In the genomic region with DNA sequence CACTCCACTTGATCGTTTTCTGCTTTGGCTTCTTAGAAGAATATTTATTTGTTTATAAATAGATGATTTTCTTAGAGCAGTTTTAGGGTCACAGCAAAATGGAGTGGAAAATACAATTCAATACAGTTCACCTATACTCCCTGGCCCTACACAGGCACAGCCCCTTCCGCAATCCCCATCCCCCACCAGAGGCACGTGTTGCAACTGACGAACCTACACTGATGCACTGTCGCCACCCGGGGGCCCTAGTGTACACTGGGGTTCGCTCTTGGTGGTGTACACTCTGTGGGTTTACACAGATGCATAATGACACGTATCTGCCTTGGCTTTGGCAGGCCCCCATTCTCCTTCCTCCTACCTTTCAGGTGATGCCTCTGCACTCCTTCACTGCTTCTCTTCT, we compare ENCODE assay signal across 15 cellular contexts. TPM values are rescaled to one million over a fixed set of nuclear protein-coding genes. Genes with fewer than 3 reads are reported as not detected.
DNase-seq lines count a peak whose midpoint lies in the region; ATAC-seq, FAIRE-seq and TF ChIP-seq lines count a peak whose summit lies in the region.
"Had no signal": no experiment of that assay in that cellular context is flagged by ENCODE, and none has a peak within 500 bp of the region (broad histone marks: within the 10 kb centered on the region; RNA-seq: fewer than 3 reads in every experiment).

No MANE protein-coding gene starts in this region.

- H3K9me1 ChIP-seq in K562 (ENCODE audit: control insufficient read depth, insufficient read depth, low read length), result no peaks in the 10 kb centered on the region

- H3K36me3 Mint-ChIP-seq in activated CD8-positive, alpha-beta T cell treated with anti-CD3 and anti-CD28 coated beads for 36 hours (ENCODE audit: low read depth), result peaks cover 2% of the 10 kb centered on the region
- H3K36me3 Mint-ChIP-seq in activated CD8-positive, alpha-beta T cell treated with anti-CD3 and anti-CD28 coated beads, Interleukin-2, amount 10 ng/mL, durations not matched to agents 7 days and 5 days (ENCODE audit: low read depth), result no peaks in the 10 kb centered on the region
- H3K36me3 Mint-ChIP-seq in progenitor cell of endocrine pancreas (ENCODE audit: insufficient read depth), result peaks cover 4% of the 10 kb centered on the region

- no peak for TF ChIP-seq CTCF in activated CD8-positive, alpha-beta T cell treated with anti-CD3 and anti-CD28 coated beads for 36 hours (IDR thresholded peaks at IDR 0.05)
- peak; percentile 75 to 82 (median 80) for TF ChIP-seq CTCF in K562 (IDR thresholded peaks at IDR 0.05 in 2 of 3, conservative IDR thresholded peaks at IDR 0.05 in 1 of 3; ENCODE audit: insufficient read depth in 2 of 3, low read depth in 1 of 3, low read length in 3 of 3)
- peak; percentile 17 for TF ChIP-seq CTCF in progenitor cell of endocrine pancreas (IDR thresholded peaks at IDR 0.05; ENCODE audit: unreplicated experiment)

- H3K9me3 Mint-ChIP-seq in activated CD8-positive, alpha-beta T cell treated with anti-CD3 and anti-CD28 coated beads for 36 hours, result no peaks in the 10 kb centered on the region
- H3K9me3 Mint-ChIP-seq in activated CD8-positive, alpha-beta T cell treated with anti-CD3 and anti-CD28 coated beads, Interleukin-2, amount 10 ng/mL, durations not matched to agents 7 days and 5 days (ENCODE audit: insufficient read depth), result no peaks in the 10 kb centered on the region
- no peaks in the 10 kb centered on the region for H3K9me3 Mint-ChIP-seq in progenitor cell of endocrine pancreas (ENCODE audit: low read depth)

- H3K79me2 ChIP-seq in K562 (ENCODE audit: control insufficient read depth, insufficient read depth, low read length), result no peaks in the 10 kb centered on the region

- in situ Hi-C loops in KBM-7 (cut with MboI; ENCODE audit: low pct_unique_long_range_greater_than_20kb, low sequenced_read_pairs), result no loop called here
- in situ Hi-C loops in K562 (cut with MboI), result loop anchor here (25.0 kb wide), 1 partner anchor 274 kb away; the partner anchor contains the start of gene CPT2

- no peak overlapping the region for H3K4me3 ChIP-seq in K562
- H3K4me3 ChIP-seq: body of pancreas, MG63, mucosa of descending colon, pancreas, PC-9 had no signal

- peak; percentile 71 for TF ChIP-seq EP300 in K562 (IDR thresholded peaks at IDR 0.05; ENCODE audit: low read length)

- TF ChIP-seq RAD21 in K562 (CRISPR knock-in tag; conservative IDR thresholded peaks at IDR 0.05 in 1 of 2, IDR thresholded peaks at IDR 0.05 in 1 of 2), result peak; percentile 30 to 72; a peak in 3 of 4 replicates

- no peaks in the 10 kb centered on the region for H3K4me1 Mint-ChIP-seq in activated CD8-positive, alpha-beta T cell treated with anti-CD3 and anti-CD28 coated beads for 36 hours (ENCODE audit: low read depth)
- H3K4me1 Mint-ChIP-seq in activated CD8-positive, alpha-beta T cell treated with anti-CD3 and anti-CD28 coated beads, Interleukin-2, amount 10 ng/mL, durations not matched to agents 7 days and 5 days (ENCODE audit: low read depth), result no peaks in the 10 kb centered on the region
- peaks cover 2% of the 10 kb centered on the region for H3K4me1 Mint-ChIP-seq in progenitor cell of endocrine pancreas (ENCODE audit: low read depth)

- no peaks in the 10 kb centered on the region for H3K27me3 ChIP-seq in K562 (ENCODE audit: control insufficient read depth in 2 of 2, insufficient read depth in 2 of 2, low read length in 2 of 2)
- H3K27me3 ChIP-seq: body of pancreas, MG63, pancreas had no signal

- H3K9me3 ChIP-seq in K562 (replicated peaks; ENCODE audit: control insufficient read depth, insufficient read depth, low read depth, low read length), result no peaks in the 10 kb centered on the region
- H3K9me3 ChIP-seq: body of pancreas, MG63, mucosa of descending colon, pancreas had no signal

- no peak overlapping the region for H3K4me3 Mint-ChIP-seq in activated CD8-positive, alpha-beta T cell treated with anti-CD3 and anti-CD28 coated beads for 36 hours
- H3K4me3 Mint-ChIP-seq in activated CD8-positive, alpha-beta T cell treated with anti-CD3 and anti-CD28 coated beads, Interleukin-2, amount 10 ng/mL, durations not matched to agents 7 days and 5 days, result no peak overlapping the region
- no peak overlapping the region for H3K4me3 Mint-ChIP-seq in progenitor cell of endocrine pancreas (ENCODE audit: low read depth)

- no peak overlapping the region for H3K4me2 ChIP-seq in K562 (ENCODE audit: insufficient read depth, low read length)
- H3K4me2 ChIP-seq: PC-9 had no signal

- DNase-seq in activated CD8-positive, alpha-beta T cell treated with anti-CD3 and anti-CD28 coated beads for 36 hours, result peak; percentile 43
- no peak for DNase-seq in activated CD8-positive, alpha-beta T cell treated with anti-CD3 and anti-CD28 coated beads, Interleukin-2, amount 10 ng/mL, durations not matched to agents 7 days and 5 days
- DNase-seq in KBM-7 (peak; percentile 23), K562 (ENCODE audit: extremely low read depth in 1 of 4, low spot score in 3 of 4) (peak; percentile 81 to 87 (median 84)), progenitor cell of endocrine pancreas (ENCODE audit: low spot score, unreplicated experiment) (no peak), frontal cortex (ENCODE audit: low spot score in 2 of 2) (no peak), mucosa of gallbladder (ENCODE audit: low spot score) (no peak), Right ventricle myocardium superior (no peak)
- DNase-seq: body of pancreas; effector memory CD4-positive, alpha-beta T cell; islet precursor cell; MG63; mucosa of descending colon; pancreas; PC-9 had no signal

- no peaks in the 10 kb centered on the region for H3K36me3 ChIP-seq in K562 (ENCODE audit: control insufficient read depth, insufficient read depth, low read length)
- H3K36me3 ChIP-seq: pancreas had no signal

- POLR2A ChIA-PET in activated CD8-positive, alpha-beta T cell treated with anti-CD3 and anti-CD28 coated beads for 36 hours (lab: Charles Lee), result no interaction called here
- POLR2A ChIA-PET in activated CD8-positive, alpha-beta T cell treated with anti-CD3 and anti-CD28 coated beads, Interleukin-2, amount 10 ng/mL, durations not matched to agents 7 days and 5 days (lab: Charles Lee), result no interaction called here
- POLR2A ChIA-PET in K562 (lab: Yijun Ruan, JAX), result interaction anchor here (1.1 to 2.8 kb wide), 2 partner anchors 14 to 19 kb away, joined by 3 to 6 read pairs; no protein-coding TSS in a partner anchor

- H2AFZ ChIP-seq in K562 (ENCODE audit: low read depth, low read length), result peak overlapping the region; percentile 80
- H2AFZ ChIP-seq: PC-9 had no signal

- no peak for TF ChIP-seq POLR2A in K562 (conservative IDR thresholded peaks at IDR 0.05)

- no TSS peak for BruUV-seq in K562 (replicated peaks; lab: Mats Ljungman, UMichigan)

- FAIRE-seq in K562 (lab: Jason Lieb, UNC) (peak; percentile 75), frontal cortex (lab: Jason Lieb, UNC) (no peak)
- FAIRE-seq: pancreas had no signal

- no peaks in the 10 kb centered on the region for H3K27me3 Mint-ChIP-seq in activated CD8-positive, alpha-beta T cell treated with anti-CD3 and anti-CD28 coated beads for 36 hours
- H3K27me3 Mint-ChIP-seq in activated CD8-positive, alpha-beta T cell treated with anti-CD3 and anti-CD28 coated beads, Interleukin-2, amount 10 ng/mL, durations not matched to agents 7 days and 5 days (ENCODE audit: low read depth), result no peaks in the 10 kb centered on the region
- H3K27me3 Mint-ChIP-seq in progenitor cell of endocrine pancreas, result no peaks in the 10 kb centered on the region

- peaks cover 31 to 39% of the 10 kb centered on the region in 2 experiments for H3K4me1 ChIP-seq in K562 (replicated peaks in 1 of 2; ENCODE audit: control insufficient read depth in 2 of 2, insufficient read depth in 2 of 2, low read length in 2 of 2)
- H3K4me1 ChIP-seq: pancreas had no signal

- no peaks in the 10 kb centered on the region for H4K20me1 ChIP-seq in K562 (replicated peaks; ENCODE audit: control insufficient read depth, insufficient read depth, low read length)

- peak; percentile 58 for ATAC-seq in activated CD8-positive, alpha-beta T cell treated with anti-CD3 and anti-CD28 coated beads for 36 hours
- ATAC-seq in activated CD8-positive, alpha-beta T cell treated with anti-CD3 and anti-CD28 coated beads, Interleukin-2, amount 10 ng/mL, durations not matched to agents 7 days and 5 days, result no peak
- ATAC-seq in K562 (peak; percentile 91), Right ventricle myocardium superior (ENCODE audit: poor library complexity) (no peak)
- ATAC-seq: body of pancreas, mucosa of descending colon, pancreas had no signal

- H3K9ac ChIP-seq in K562 (ENCODE audit: insufficient read depth in 1 of 2, low read depth in 2 of 2, low read length in 2 of 2), result peak overlapping the region in 1 of 2 experiments; percentile 2; a peak in 1 of 4 replicates

- CTCF ChIA-PET in activated CD8-positive, alpha-beta T cell treated with anti-CD3 and anti-CD28 coated beads for 36 hours (lab: Charles Lee), result no interaction called here
- CTCF ChIA-PET in activated CD8-positive, alpha-beta T cell treated with anti-CD3 and anti-CD28 coated beads, Interleukin-2, amount 10 ng/mL, durations not matched to agents 7 days and 5 days (lab: Charles Lee), result no interaction called here
- CTCF ChIA-PET in K562 (lab: Yijun Ruan, JAX; ENCODE audit: low intra/inter-chr PET ratio), result interaction anchor here (0.6 kb wide), 1 partner anchor 33 kb away, joined by 4 read pairs; no protein-coding TSS in a partner anchor

- intact Hi-C loops in activated CD8-positive, alpha-beta T cell treated with anti-CD3 and anti-CD28 coated beads for 36 hours (cut with micrococcal nuclease), result no loop called here
- intact Hi-C loops in K562 (cut with micrococcal nuclease) (loop anchor here (2.0 kb wide), 1 partner anchor 269 kb away; no protein-coding TSS in a partner anchor), Right ventricle myocardium superior (cut with DNase I) (no loop called here)

- 27% methylated on average over 8 of the region's 8 CpGs for WGBS in K562 (ENCODE audit: insufficient coverage, low coverage, missing lambda C conversion rate)

- H3K27ac ChIP-seq in K562 (ENCODE audit: extremely low read depth, low read depth, low read length), result peak overlapping the region; percentile 43; the same call in 1 of the 3 replicates
- H3K27ac ChIP-seq: body of pancreas, pancreas, PC-9 had no signal

- no peak overlapping the region for H3K27ac Mint-ChIP-seq in activated CD8-positive, alpha-beta T cell treated with anti-CD3 and anti-CD28 coated beads for 36 hours
- H3K27ac Mint-ChIP-seq in activated CD8-positive, alpha-beta T cell treated with anti-CD3 and anti-CD28 coated beads, Interleukin-2, amount 10 ng/mL, durations not matched to agents 7 days and 5 days, result no peak overlapping the region
- H3K27ac Mint-ChIP-seq in progenitor cell of endocrine pancreas, result no peak overlapping the region

RNA-seq across cellular contexts. Expression of gene ECHDC2, which starts 8.0 kb away (rescaled TPM):
- 10 to 100 TPM; 32.6 to 36.4 TPM for total RNA-seq in activated CD8-positive, alpha-beta T cell treated with anti-CD3 and anti-CD28 coated beads for 36 hours
- total RNA-seq in activated CD8-positive, alpha-beta T cell treated with anti-CD3 and anti-CD28 coated beads, Interleukin-2, amount 10 ng/mL, durations not matched to agents 7 days and 5 days, result 10 to 100 TPM; 30.0 to 35.3 TPM
- total RNA-seq in K562 (2011; cell fraction: chromatin; rRNA removed; ENCODE audit: low replicate concordance), result 2.1 and 2.8 TPM in 2 replicates
- 0.83 and 1.8 TPM in 2 replicates for total RNA-seq in K562 (2011; cell fraction: nucleolus; rRNA removed)
- total RNA-seq in K562 (2011; cell fraction: nucleoplasm; rRNA removed), result 0.51 and 1.7 TPM in 2 replicates
- not detected in 2 replicates for total RNA-seq in K562 (2014; rRNA removed)
- 0.38 TPM in 1 of 2 replicates, not detected in the other for total RNA-seq in K562 (2014; rRNA removed; fragmentation: Illumina TruSeq; extraction: Trizol)
- total RNA-seq in K562 (2015; rRNA removed; fragmentation: Illumina TruSeq; extraction: Trizol), result 0.26 and 0.29 TPM in 2 replicates
- 0.69 and 1.5 TPM in 2 replicates for total RNA-seq in K562 (2021)
- 0.38 and 0.74 TPM in 2 replicates for polyA plus RNA-seq in K562 (2011; rRNA removed)
- polyA plus RNA-seq in K562 (2011; cell fraction: cytosol; rRNA removed), result 0.12 and 0.50 TPM in 2 replicates
- 1.1 and 1.6 TPM in 2 replicates for polyA plus RNA-seq in K562 (2011; cell fraction: nucleus; rRNA removed)
- 5.6 and 5.9 TPM in 2 replicates for polyA plus RNA-seq in K562 (2012)
- polyA plus RNA-seq in K562 (2014; fragmentation: Illumina TruSeq; extraction: Trizol), result 0.17 TPM in 1 of 2 replicates, not detected in the other
- 1 to 10 TPM; 2.0 to 2.6 TPM for polyA plus RNA-seq in K562 (2014; fragmentation: Nextera tagmentation; extraction: Ambion mirVana)
- 0.12 and 1.3 TPM in 2 replicates for polyA plus RNA-seq in K562 (2014; rRNA removed)
- 0.30 TPM in 1 of 2 replicates, not detected in the other for polyA minus RNA-seq in K562 (2011; rRNA and poly(A)+ RNA removed)
- not detected in 2 replicates for polyA minus RNA-seq in K562 (2011; cell fraction: cytosol; rRNA and poly(A)+ RNA removed)
- 0.13 and 1.3 TPM in 2 replicates for polyA minus RNA-seq in K562 (2011; cell fraction: nucleus; rRNA and poly(A)+ RNA removed)
- 122 and 131 TPM in 2 replicates for total RNA-seq in progenitor cell of endocrine pancreas
- total RNA-seq in frontal cortex, result 4.1 TPM
- 227 TPM for total RNA-seq in mucosa of gallbladder
- 147 TPM for total RNA-seq in Right ventricle myocardium superior

RNA-seq across cellular contexts. Expression of gene SCP2, which starts 13.5 kb away (rescaled TPM):
- total RNA-seq in activated CD8-positive, alpha-beta T cell treated with anti-CD3 and anti-CD28 coated beads for 36 hours, result 10 to 100 TPM; 60.7 to 66.8 TPM
- total RNA-seq in activated CD8-positive, alpha-beta T cell treated with anti-CD3 and anti-CD28 coated beads, Interleukin-2, amount 10 ng/mL, durations not matched to agents 7 days and 5 days, result 10 to 100 TPM; 87.2 to 95.9 TPM
- total RNA-seq in K562 (2011; cell fraction: chromatin; rRNA removed; ENCODE audit: low replicate concordance), result 29.9 and 35.2 TPM in 2 replicates
- 7.8 and 8.3 TPM in 2 replicates for total RNA-seq in K562 (2011; cell fraction: nucleolus; rRNA removed)
- 15.8 and 32.7 TPM in 2 replicates for total RNA-seq in K562 (2011; cell fraction: nucleoplasm; rRNA removed)
- total RNA-seq in K562 (2014; rRNA removed), result 57.7 and 63.8 TPM in 2 replicates
- total RNA-seq in K562 (2014; rRNA removed; fragmentation: Illumina TruSeq; extraction: Trizol), result 135 and 151 TPM in 2 replicates
- total RNA-seq in K562 (2015; rRNA removed; fragmentation: Illumina TruSeq; extraction: Trizol), result 110 and 116 TPM in 2 replicates
- 71.0 and 73.6 TPM in 2 replicates for total RNA-seq in K562 (2021)
- polyA plus RNA-seq in K562 (2011; rRNA removed), result 76.7 and 84.5 TPM in 2 replicates
- polyA plus RNA-seq in K562 (2011; cell fraction: cytosol; rRNA removed), result 14.6 and 36.1 TPM in 2 replicates
- 24.8 and 39.1 TPM in 2 replicates for polyA plus RNA-seq in K562 (2011; cell fraction: nucleus; rRNA removed)
- polyA plus RNA-seq in K562 (2012), result 78.8 and 97.2 TPM in 2 replicates
- polyA plus RNA-seq in K562 (2014; fragmentation: Illumina TruSeq; extraction: Trizol), result 101 and 106 TPM in 2 replicates
- 100 to 1,000 TPM; 197 to 258 TPM for polyA plus RNA-seq in K562 (2014; fragmentation: Nextera tagmentation; extraction: Ambion mirVana)
- 78.7 and 81.8 TPM in 2 replicates for polyA plus RNA-seq in K562 (2014; rRNA removed)
- polyA minus RNA-seq in K562 (2011; rRNA and poly(A)+ RNA removed), result 59.6 and 66.7 TPM in 2 replicates
- polyA minus RNA-seq in K562 (2011; cell fraction: cytosol; rRNA and poly(A)+ RNA removed), result 24.9 and 31.2 TPM in 2 replicates
- 10.0 and 22.5 TPM in 2 replicates for polyA minus RNA-seq in K562 (2011; cell fraction: nucleus; rRNA and poly(A)+ RNA removed)
- total RNA-seq in progenitor cell of endocrine pancreas, result 60.8 and 67.8 TPM in 2 replicates
- 57.5 TPM for total RNA-seq in frontal cortex
- 208 TPM for total RNA-seq in mucosa of gallbladder
- total RNA-seq in Right ventricle myocardium superior, result 155 TPM

Comparison
In these comparisons a context has a peak if more than half of its experiments do, and no peak if none do; other contexts are left out.
1. ATAC-seq: peak in activated CD8-positive, alpha-beta T cell treated with anti-CD3 and anti-CD28 coated beads for 36 hours (single experiment) and K562 (single experiment); none in activated CD8-positive, alpha-beta T cell treated with anti-CD3 and anti-CD28 coated beads, Interleukin-2, amount 10 ng/mL, durations not matched to agents 7 days and 5 days (single experiment) and Right ventricle myocardium superior (single experiment).
2. DNase-seq: peak in activated CD8-positive, alpha-beta T cell treated with anti-CD3 and anti-CD28 coated beads for 36 hours (single experiment), KBM-7 (single experiment) and K562 (4 of 4); none in activated CD8-positive, alpha-beta T cell treated with anti-CD3 and anti-CD28 coated beads, Interleukin-2, amount 10 ng/mL, durations not matched to agents 7 days and 5 days (single experiment), progenitor cell of endocrine pancreas (single experiment), frontal cortex (0 of 2), mucosa of gallbladder (single experiment) and Right ventricle myocardium superior (single experiment).